In the genomic region with DNA sequence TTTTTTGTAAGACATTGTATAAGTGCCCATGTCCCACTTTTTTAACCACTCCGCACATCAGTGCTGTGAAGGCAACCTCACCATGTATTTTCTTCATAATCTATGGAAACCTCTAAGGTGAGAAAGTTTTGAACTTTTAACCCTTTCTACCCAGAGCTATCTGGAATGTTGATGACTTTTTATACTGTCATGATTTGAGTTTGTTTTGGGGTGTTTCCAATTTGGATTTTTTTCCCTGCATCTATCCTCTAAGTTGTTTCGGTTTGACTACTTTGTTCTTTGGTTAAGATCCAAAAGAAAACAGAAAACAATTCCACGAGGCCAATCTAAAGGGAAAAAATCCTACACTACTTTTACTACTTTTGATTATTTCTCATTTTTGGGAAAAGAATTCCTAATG, we compare ENCODE assay signal across 15 cellular contexts.
DNase-seq lines count a peak whose midpoint lies in the region; TF ChIP-seq lines count a peak whose summit lies in the region.
"Had no signal": no experiment of that assay in that cellular context is flagged by ENCODE, and none has a peak within 500 bp of the region (broad histone marks: within the 10 kb centered on the region; RNA-seq: fewer than 3 reads in every experiment).

No MANE protein-coding gene starts in this region.

- H3K36me3 Mint-ChIP-seq in CD8-positive, alpha-beta memory T cell = peaks cover 0 to 87% (median 26%) of the 10 kb centered on the region in 3 donors

- H3K27ac Mint-ChIP-seq in CD8-positive, alpha-beta memory T cell = peak overlapping the region in 6 of 8 donors; percentile 11 to 91 (median 48)

- no peaks in the 10 kb centered on the region for H3K9me3 ChIP-seq in CD8-positive, alpha-beta memory T cell (ENCODE audit: low read length)
- H3K9me3 ChIP-seq: Caco-2, mucosa of descending colon, right atrium auricular region had no signal

- H3K36me3 ChIP-seq in ACC112 (ENCODE audit: insufficient read depth, low read length) = no peaks in the 10 kb centered on the region
- peaks cover 57% of the 10 kb centered on the region for H3K36me3 ChIP-seq in CD8-positive, alpha-beta memory T cell (ENCODE audit: insufficient read depth, low read length)
- H3K36me3 ChIP-seq: right atrium auricular region had no signal

- H3K27me3 ChIP-seq in ACC112 (ENCODE audit: insufficient read depth, low read length) = no peaks in the 10 kb centered on the region
- no peaks in the 10 kb centered on the region for H3K27me3 ChIP-seq in CD8-positive, alpha-beta memory T cell (ENCODE audit: insufficient read depth, low read length, poor library complexity, severe bottlenecking)
- H3K27me3 ChIP-seq: right atrium auricular region had no signal

- no peak for TF ChIP-seq CTCF in foreskin fibroblast (IDR thresholded peaks at IDR 0.05; ENCODE audit: low read depth, low read length)

- H3K27me3 Mint-ChIP-seq in CD8-positive, alpha-beta memory T cell = peaks cover 0 to 2% of the 10 kb centered on the region in 2 donors
- H3K27me3 Mint-ChIP-seq: stimulated activated naive CD8-positive, alpha-beta T cell treated with anti-CD3 and anti-CD28 coated beads, Interleukin-15, amount 100 ng/mL, for 72 hours had no signal

- CTCF ChIA-PET in CD8-positive, alpha-beta memory T cell (lab: Charles Lee) = no interaction called here

- no peak overlapping the region for H2AFZ ChIP-seq in ACC112 (ENCODE audit: low read length, unreplicated experiment)

- no peak overlapping the region for H3K4me3 Mint-ChIP-seq in CD8-positive, alpha-beta memory T cell
- H3K4me3 Mint-ChIP-seq: stimulated activated naive CD8-positive, alpha-beta T cell treated with anti-CD3 and anti-CD28 coated beads, Interleukin-15, amount 100 ng/mL, for 72 hours had no signal

- POLR2A ChIA-PET in CD8-positive, alpha-beta memory T cell (lab: Charles Lee) = no interaction called here

- peaks cover 23% of the 10 kb centered on the region for H3K4me1 ChIP-seq in ACC112 (ENCODE audit: control insufficient read depth, insufficient read depth, low read length, unreplicated experiment)
- peaks cover 6% of the 10 kb centered on the region for H3K4me1 ChIP-seq in CD8-positive, alpha-beta memory T cell (ENCODE audit: insufficient read depth, low read length)

- no peaks in the 10 kb centered on the region for H3K9me3 Mint-ChIP-seq in CD8-positive, alpha-beta memory T cell
- H3K9me3 Mint-ChIP-seq: stimulated activated naive CD8-positive, alpha-beta T cell treated with anti-CD3 and anti-CD28 coated beads, Interleukin-15, amount 100 ng/mL, for 72 hours had no signal

- peaks cover 26 to 47% (median 30%) of the 10 kb centered on the region in 3 donors for H3K4me1 Mint-ChIP-seq in CD8-positive, alpha-beta memory T cell

- DNase-seq in CD8-positive, alpha-beta memory T cell = no peak
- DNase-seq in astrocyte of the hippocampus (ENCODE audit: low read depth, low spot score) (peak; percentile 66), foreskin fibroblast (peak; percentile 13 to 65), anterior cingulate cortex (lab: John Stamatoyannopoulos, UW) (no peak), NCI-H446 (lab: John Stamatoyannopoulos, UW) (no peak)
- DNase-seq in stimulated activated CD4-positive, alpha-beta T cell treated with anti-CD3 and anti-CD28 coated beads, Interleukin-4, amount 100 ng/mL, for 24 hours = no peak
- DNase-seq: activated CD4-positive, alpha-beta T cell treated with anti-CD3 and anti-CD28 coated beads for 48 hours; activated T-cell treated with anti-CD3 and anti-CD28 coated beads, Interleukin-2, amount 50 U/mL, for 1 hour; Caco-2; mucosa of descending colon; NCI-H1694 treated with DMSO at 0.1 percent for 48 hours; NCI-H446 treated with DMSO at 0.1 percent for 48 hours; stimulated activated naive CD8-positive, alpha-beta T cell treated with anti-CD3 and anti-CD28 coated beads, Interleukin-15, amount 100 ng/mL, for 72 hours had no signal

- peak overlapping the region; percentile 48 for H3K4me3 ChIP-seq in ACC112 (ENCODE audit: low read depth, low read length)
- no peak overlapping the region for H3K4me3 ChIP-seq in CD8-positive, alpha-beta memory T cell (ENCODE audit: low read length)
- no peak overlapping the region for H3K4me3 ChIP-seq in foreskin fibroblast (ENCODE audit: low read depth in 1 of 2, low read length in 2 of 2)
- H3K4me3 ChIP-seq: mucosa of descending colon, right atrium auricular region had no signal

- H3K79me2 ChIP-seq in ACC112 (ENCODE audit: control insufficient read depth, insufficient read depth, low read length, unreplicated experiment) = no peaks in the 10 kb centered on the region

- peak overlapping the region; percentile 53 for H3K27ac ChIP-seq in ACC112 (ENCODE audit: low read depth, low read length)
- no peak overlapping the region for H3K27ac ChIP-seq in CD8-positive, alpha-beta memory T cell (ENCODE audit: low read depth, low read length)
- H3K27ac ChIP-seq: right atrium auricular region had no signal

Comparison
In these comparisons a context has a peak if more than half of its experiments do, and no peak if none do; other contexts are left out.
1. DNase-seq: peak in astrocyte of the hippocampus (single experiment) and foreskin fibroblast (2 of 2); none in CD8-positive, alpha-beta memory T cell (0 of 5), anterior cingulate cortex (0 of 58), stimulated activated CD4-positive, alpha-beta T cell treated with anti-CD3 and anti-CD28 coated beads, Interleukin-4, amount 100 ng/mL, for 24 hours (single experiment) and NCI-H446 (0 of 2).